ENCODE assay signal across 31 cellular contexts in genomic region chr2:193270816-193271215, GRCh38.
"Had no signal": no experiment of that assay in that cellular context is flagged by ENCODE, and none has a peak within 500 bp of the region (broad histone marks: within the 10 kb centered on the region; RNA-seq: fewer than 3 reads in every experiment).

No MANE protein-coding gene starts in this region.

- H3K4me3 Mint-ChIP-seq: naive B cell; naive thymus-derived CD8-positive, alpha-beta T cell; natural killer cell treated with Interleukin-12 subunit alpha and Interleukin-12 subunit beta and Interleukin-15 and Interleukin-18, amount 100 ng/mL, for 72 hours; nephron progenitor cell; neural crest cell; stimulated activated memory B cell treated with anti-CD40 and anti-IgM and Interleukin-4, amounts not matched to agents 10 μg/mL and 1 μg/mL and 100 μg/mL, for 72 hours; type B pancreatic cell had no signal

- H3K27me3 ChIP-seq: ovary, spleen, stomach, thyroid gland, tibial nerve, upper lobe of right lung, uterus had no signal

- H3K9ac ChIP-seq: parathyroid adenoma had no signal

- H3K36me3 ChIP-seq: ovary, spleen, stomach, thoracic aorta, thyroid gland, tibial nerve, upper lobe of right lung, uterus had no signal

- H3K27ac ChIP-seq: ovary, parathyroid adenoma, psoas muscle, skin epidermis, stomach, thoracic aorta, thyroid gland, tibial nerve, upper lobe of right lung, uterus had no signal

- H3K27ac Mint-ChIP-seq: naive thymus-derived CD8-positive, alpha-beta T cell; natural killer cell treated with Interleukin-12 subunit alpha and Interleukin-12 subunit beta and Interleukin-15 and Interleukin-18, amount 100 ng/mL, for 72 hours; nephron progenitor cell; progenitor cell of endocrine pancreas; stimulated activated memory B cell treated with anti-CD40 and anti-IgM and Interleukin-4, amounts not matched to agents 10 μg/mL and 1 μg/mL and 100 μg/mL, for 72 hours; type B pancreatic cell had no signal

- H3K4me1 ChIP-seq: parathyroid adenoma, psoas muscle, spleen, stomach, thyroid gland, tibial nerve, upper lobe of right lung, uterus had no signal

- H3K4me3 ChIP-seq: ovary, psoas muscle, skin epidermis, smooth muscle cell, spleen, stomach, thoracic aorta, thyroid gland, tibial nerve, upper lobe of right lung, uterus had no signal

- H3K9me3 ChIP-seq: ovary, psoas muscle, spleen, stomach, thoracic aorta, thyroid gland, tibial nerve, upper lobe of right lung, uterus had no signal

- DNase-seq: naive B cell; naive thymus-derived CD8-positive, alpha-beta T cell; nephron progenitor cell; occipital lobe; ovary; posterior cingulate gyrus; psoas muscle; right cardiac atrium; spleen; stimulated activated CD4-positive, alpha-beta T cell treated with anti-CD3 and anti-CD28 coated beads, Interleukin-12 subunit alpha, Interleukin-12 subunit beta, amount 100 ng/mL, for 4 hours; stimulated activated CD4-positive, alpha-beta T cell treated with anti-CD3 and anti-CD28 coated beads, Interleukin-1b, Interleukin-23, amount 100 ng/mL, for 48 hours; stimulated activated CD4-positive, alpha-beta T cell treated with anti-CD3 and anti-CD28 coated beads, Interleukin-4, amount 100 ng/mL, for 1 hour; stimulated activated CD4-positive, alpha-beta T cell treated with anti-CD3 and anti-CD28 coated beads, Interleukin-4, amount 100 ng/mL, for 4 hours; stimulated activated CD8-positive, alpha-beta memory T cell treated with anti-CD3 and anti-CD28 coated beads, Interleukin-4, amount 100 ng/mL, for 48 hours; stimulated activated naive CD4-positive, alpha-beta T cell; stimulated activated naive CD8-positive, alpha-beta T cell treated with anti-CD3 and anti-CD28 coated beads, Interleukin-15, Interleukin-2, amounts not matched to agents 100 U/mL and 50 U/mL, for 24 hours; stomach; thyroid gland; upper lobe of right lung; uterus had no signal

- H3K4me2 ChIP-seq: smooth muscle cell had no signal

- H3K27me3 Mint-ChIP-seq: naive B cell; naive thymus-derived CD8-positive, alpha-beta T cell; natural killer cell treated with Interleukin-12 subunit alpha and Interleukin-12 subunit beta and Interleukin-15 and Interleukin-18, amount 100 ng/mL, for 72 hours; progenitor cell of endocrine pancreas; stimulated activated memory B cell treated with anti-CD40 and anti-IgM and Interleukin-4, amounts not matched to agents 10 μg/mL and 1 μg/mL and 100 μg/mL, for 72 hours; type B pancreatic cell had no signal

- H3K9me3 Mint-ChIP-seq: nephron progenitor cell, neural crest cell, type B pancreatic cell had no signal

- H3K4me1 Mint-ChIP-seq: naive B cell; naive thymus-derived CD8-positive, alpha-beta T cell; nephron progenitor cell; stimulated activated memory B cell treated with anti-CD40 and anti-IgM and Interleukin-4, amounts not matched to agents 10 μg/mL and 1 μg/mL and 100 μg/mL, for 72 hours had no signal

- H3K36me3 Mint-ChIP-seq: naive B cell; naive thymus-derived CD8-positive, alpha-beta T cell; natural killer cell treated with Interleukin-12 subunit alpha and Interleukin-12 subunit beta and Interleukin-15 and Interleukin-18, amount 100 ng/mL, for 72 hours; stimulated activated memory B cell treated with anti-CD40 and anti-IgM and Interleukin-4, amounts not matched to agents 10 μg/mL and 1 μg/mL and 100 μg/mL, for 72 hours; type B pancreatic cell had no signal

- H2AFZ ChIP-seq: parathyroid adenoma had no signal

- H3K79me2 ChIP-seq: parathyroid adenoma had no signal

- ATAC-seq: naive thymus-derived CD8-positive, alpha-beta T cell; natural killer cell treated with Interleukin-12 subunit alpha and Interleukin-12 subunit beta and Interleukin-15 and Interleukin-18, amount 100 ng/mL, for 72 hours; psoas muscle; right cardiac atrium; sciatic nerve; stimulated activated memory B cell treated with anti-CD40 and anti-IgM and Interleukin-4, amounts not matched to agents 10 μg/mL and 1 μg/mL and 100 μg/mL, for 72 hours; stimulated activated naive CD8-positive, alpha-beta T cell treated with anti-CD3 and anti-CD28 coated beads, Interleukin-15, Interleukin-2, amounts not matched to agents 100 U/mL and 50 U/mL, for 24 hours; upper lobe of right lung had no signal
